Comparison of ENCODE assay signal across 19 cellular contexts in the genomic region with DNA sequence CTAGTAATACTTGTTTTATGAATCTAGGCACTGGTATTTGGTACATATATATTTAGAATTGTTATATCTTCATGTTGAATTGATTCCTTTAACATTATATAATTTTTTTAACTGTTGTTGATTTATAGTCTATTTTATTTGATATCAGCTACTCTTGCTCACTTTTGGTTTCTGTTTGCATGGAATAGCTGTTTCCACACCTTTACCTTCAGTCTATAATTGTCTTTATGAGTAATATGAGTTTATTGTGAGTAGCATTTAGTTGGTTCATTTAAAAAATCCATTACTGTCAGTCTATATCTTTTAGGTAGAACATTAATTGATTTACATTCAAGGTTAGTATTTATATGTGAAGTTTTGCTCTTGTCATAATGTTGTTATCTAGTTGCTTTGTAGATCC. TPM values are rescaled to one million over a fixed set of nuclear protein-coding genes. Genes with fewer than 3 reads are reported as not detected.
A peak's percentile ranks its signal among the peaks of the same experiment; 100 is the strongest.
DNase-seq lines count a peak whose midpoint lies in the region; ATAC-seq lines count a peak whose summit lies in the region.
"Had no signal": no experiment of that assay in that cellular context is flagged by ENCODE, and none has a peak within 500 bp of the region (broad histone marks: within the 10 kb centered on the region; RNA-seq: fewer than 3 reads in every experiment).

No MANE protein-coding gene starts in this region.

- peak overlapping the region; percentile 31 for H3K4me3 Mint-ChIP-seq in activated naive CD4-positive, alpha-beta T cell treated with anti-CD3 and anti-CD28 coated beads, Interleukin-2, amount 50 U/mL, for 24 hours
- H3K4me3 Mint-ChIP-seq in T-helper 2 cell treated with Interferon-gamma antibody and Interleukin-4, amounts not matched to agents 5 μg/mL and 100 μg/mL, for 36 hours: no peak overlapping the region
- peak overlapping the region in 2 of 5 donors; percentile 27 to 51 for H3K4me3 Mint-ChIP-seq in immature natural killer cell
- H3K4me3 Mint-ChIP-seq: HFFc6, naive B cell had no signal

- intact Hi-C loops in posterior cingulate gyrus (cut with DNase I): no loop called here

- no peak for DNase-seq in activated naive CD4-positive, alpha-beta T cell treated with anti-CD3 and anti-CD28 coated beads, Interleukin-2, amount 50 U/mL, for 16 hours
- no peak for DNase-seq in T-helper 2 cell treated with Interferon-gamma antibody and Interleukin-4, amounts not matched to agents 5 μg/mL and 100 μg/mL, for 36 hours (ENCODE audit: low spot score)
- no peak for DNase-seq in immature natural killer cell
- DNase-seq in foreskin melanocyte: no peak
- DNase-seq in posterior cingulate gyrus: no peak
- DNase-seq: activated gamma-delta T cell treated with Interleukin-2 at 50 U/mL for 16 hours; EL; HFFc6; Kasumi-1; mesenchymal stem cell; naive B cell; NCI-H187; NCI-H2227 treated with DMSO at 0.1 percent for 48 hours; NCI-H82; stimulated activated naive CD4-positive, alpha-beta T cell; thyroid gland had no signal

- peaks cover 51% of the 10 kb centered on the region for H3K36me3 Mint-ChIP-seq in activated naive CD4-positive, alpha-beta T cell treated with anti-CD3 and anti-CD28 coated beads, Interleukin-2, amount 50 U/mL, for 24 hours
- peaks cover 74% of the 10 kb centered on the region for H3K36me3 Mint-ChIP-seq in T-helper 2 cell treated with Interferon-gamma antibody and Interleukin-4, amounts not matched to agents 5 μg/mL and 100 μg/mL, for 36 hours (ENCODE audit: low read depth)
- H3K36me3 Mint-ChIP-seq in immature natural killer cell: peaks cover 19 to 35% (median 21%) of the 10 kb centered on the region in 3 donors

- H3K27me3 Mint-ChIP-seq in activated naive CD4-positive, alpha-beta T cell treated with anti-CD3 and anti-CD28 coated beads, Interleukin-2, amount 50 U/mL, for 24 hours: no peaks in the 10 kb centered on the region
- H3K27me3 Mint-ChIP-seq in T-helper 2 cell treated with Interferon-gamma antibody and Interleukin-4, amounts not matched to agents 5 μg/mL and 100 μg/mL, for 36 hours (ENCODE audit: low read depth): no peaks in the 10 kb centered on the region
- peaks cover 0 to 2% (median 2%) of the 10 kb centered on the region in 3 donors for H3K27me3 Mint-ChIP-seq in immature natural killer cell (ENCODE audit: low read depth in 3 of 3)
- H3K27me3 Mint-ChIP-seq: naive B cell had no signal

- peak overlapping the region; percentile 73 for H3K27ac Mint-ChIP-seq in activated naive CD4-positive, alpha-beta T cell treated with anti-CD3 and anti-CD28 coated beads, Interleukin-2, amount 50 U/mL, for 24 hours
- peak overlapping the region; percentile 53 for H3K27ac Mint-ChIP-seq in T-helper 2 cell treated with Interferon-gamma antibody and Interleukin-4, amounts not matched to agents 5 μg/mL and 100 μg/mL, for 36 hours
- H3K27ac Mint-ChIP-seq in immature natural killer cell: peak overlapping the region; percentile 63 to 80 (median 70)

- no peaks in the 10 kb centered on the region for H3K9me3 Mint-ChIP-seq in activated naive CD4-positive, alpha-beta T cell treated with anti-CD3 and anti-CD28 coated beads, Interleukin-2, amount 50 U/mL, for 24 hours
- no peaks in the 10 kb centered on the region for H3K9me3 Mint-ChIP-seq in T-helper 2 cell treated with Interferon-gamma antibody and Interleukin-4, amounts not matched to agents 5 μg/mL and 100 μg/mL, for 36 hours
- no peaks in the 10 kb centered on the region for H3K9me3 Mint-ChIP-seq in immature natural killer cell
- H3K9me3 Mint-ChIP-seq: HFFc6 had no signal

- ATAC-seq in GM18517 (IDR thresholded peaks at IDR 0.05; ENCODE audit: unreplicated experiment): no peak
- ATAC-seq: Right ventricle myocardium inferior had no signal

- peaks cover 53% of the 10 kb centered on the region for H3K4me1 Mint-ChIP-seq in activated naive CD4-positive, alpha-beta T cell treated with anti-CD3 and anti-CD28 coated beads, Interleukin-2, amount 50 U/mL, for 24 hours
- peaks cover 17% of the 10 kb centered on the region for H3K4me1 Mint-ChIP-seq in T-helper 2 cell treated with Interferon-gamma antibody and Interleukin-4, amounts not matched to agents 5 μg/mL and 100 μg/mL, for 36 hours (ENCODE audit: low read depth)
- H3K4me1 Mint-ChIP-seq in immature natural killer cell: peaks cover 25 to 47% of the 10 kb centered on the region in 2 donors

RNA-seq across cellular contexts. Expression of gene SMCHD1, which starts 58.6 kb away (rescaled TPM):
- 10 to 100 TPM; 13.9 to 31.0 (median 17.8) TPM for polyA plus RNA-seq in immature natural killer cell
